Comparison of ENCODE assay signal across 27 cellular contexts in the genomic region with DNA sequence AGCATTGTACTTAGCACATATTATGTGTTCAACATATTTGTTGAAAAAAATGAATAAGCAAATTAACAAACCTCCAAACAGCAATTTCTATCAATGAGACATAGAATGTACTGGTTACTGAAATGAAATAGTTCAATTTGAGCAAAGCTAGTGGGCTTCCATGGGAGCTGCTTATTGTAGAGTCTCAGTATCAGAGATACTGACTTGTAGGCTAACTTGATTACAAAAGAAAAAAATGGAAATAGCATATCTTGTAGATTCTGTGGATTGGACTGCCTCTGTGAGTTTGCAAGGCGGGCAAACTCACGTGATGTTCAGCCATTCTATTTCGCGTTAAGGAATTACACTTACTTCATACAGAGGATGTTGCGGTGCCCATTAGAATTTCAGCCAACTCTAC.
DNase-seq lines count a peak whose midpoint lies in the region; ATAC-seq, FAIRE-seq and TF ChIP-seq lines count a peak whose summit lies in the region.
"Had no signal": no experiment of that assay in that cellular context is flagged by ENCODE, and none has a peak within 500 bp of the region (broad histone marks: within the 10 kb centered on the region; RNA-seq: fewer than 3 reads in every experiment).

No MANE protein-coding gene starts in this region.

- no peak for TF ChIP-seq EP300 in HepG2 (IDR thresholded peaks at IDR 0.05; ENCODE audit: low read depth in 2 of 2, low read length in 2 of 2)
- TF ChIP-seq EP300 in HepG2 (CRISPR knock-in tag; IDR thresholded peaks at IDR 0.05; ENCODE audit: borderline replicate concordance) = no peak

- H3K9ac ChIP-seq in HepG2 (ENCODE audit: insufficient read depth, low read depth, low read length) (no peak overlapping the region), Karpas-422 (ENCODE audit: low read length) (no peak overlapping the region), trophoblast cell (ENCODE audit: low read length) (no peak overlapping the region)
- H3K9ac ChIP-seq: BLaER1 had no signal

- H3K27ac Mint-ChIP-seq in glutamatergic neuron (ENCODE audit: unreplicated experiment) = no peak overlapping the region
- H3K27ac Mint-ChIP-seq: CD14-positive monocyte; CD4-positive, alpha-beta memory T cell; CD4-positive, CD25-positive, alpha-beta regulatory T cell; CD8-positive, alpha-beta memory T cell had no signal

- intact Hi-C loops in HepG2 (cut with micrococcal nuclease; ENCODE audit: unreplicated experiment) (no loop called here), right lobe of liver (cut with DNase I) (no loop called here), lower lobe of right lung (cut with DNase I) (no loop called here)

- ATAC-seq in HepG2 (no peak), right lobe of liver (no peak), lower lobe of right lung (no peak)
- ATAC-seq: GM12878 had no signal

- H2BK120ac ChIP-seq in trophoblast cell (ENCODE audit: insufficient read depth, low read length, poor library complexity) = no peak overlapping the region

- FAIRE-seq in HepG2 (lab: Jason Lieb, UNC) = no peak
- FAIRE-seq: GM12878, GM12892, GM18507 had no signal

- H2BK12ac ChIP-seq in trophoblast cell (ENCODE audit: low read length) = peak overlapping the region; percentile 50

- H3K4me3 ChIP-seq in HepG2 (replicated peaks in 1 of 3; ENCODE audit: insufficient read depth in 1 of 3, low read depth in 2 of 3, low read length in 3 of 3) (no peak overlapping the region), right lobe of liver (no peak overlapping the region), Karpas-422 (ENCODE audit: low read length) (no peak overlapping the region), trophoblast cell (ENCODE audit: low read depth, low read length) (no peak overlapping the region), lower lobe of right lung (no peak overlapping the region)
- H3K4me3 ChIP-seq: BLaER1, GM12878 had no signal

- H3K4ac ChIP-seq in trophoblast cell (ENCODE audit: low read depth, low read length) = no peak overlapping the region

- no peaks in the 10 kb centered on the region for H3K9me2 ChIP-seq in Karpas-422 (replicated peaks; ENCODE audit: insufficient read depth, low read length)

- H3K14ac ChIP-seq in trophoblast cell (ENCODE audit: low read length) = no peak overlapping the region

- H3K27me3 ChIP-seq in HepG2 (ENCODE audit: control insufficient read depth in 1 of 2, insufficient read depth in 2 of 2, low read length in 2 of 2) (no peaks in the 10 kb centered on the region; a peak in 1 of 5 replicates), right lobe of liver (no peaks in the 10 kb centered on the region), Karpas-422 (ENCODE audit: low read length) (peaks cover 2% of the 10 kb centered on the region; the same call in 1 of the 2 replicates), trophoblast cell (ENCODE audit: insufficient read depth, low read length) (no peaks in the 10 kb centered on the region), lower lobe of right lung (ENCODE audit: low read depth) (no peaks in the 10 kb centered on the region)
- H3K27me3 ChIP-seq: BE2C, BLaER1 had no signal

- POLR2A ChIA-PET in HepG2 (lab: Yijun Ruan, JAX) = no interaction called here

- H2AFZ ChIP-seq in HepG2 (ENCODE audit: low read length) (no peak overlapping the region), Karpas-422 (ENCODE audit: low read length) (peak overlapping the region; percentile 21; the same call in 1 of the 2 replicates), trophoblast cell (ENCODE audit: insufficient read depth, low read length, poor library complexity) (no peak overlapping the region)

- WGBS in HepG2 (ENCODE audit: low lambda C conversion rate) = 75% methylated on average over 5 of the region's 5 CpGs
- 100% methylated on average over 4 of the region's 5 CpGs for WGBS in right lobe of liver (ENCODE audit: insufficient coverage, low coverage, low lambda C conversion rate, missing lambda C conversion rate)
- no CpG with 5 or more reads among the region's 5 CpGs for WGBS in trophoblast cell (ENCODE audit: extremely low coverage, insufficient coverage, insufficient read length)

- no peak overlapping the region for H2BK5ac ChIP-seq in trophoblast cell (ENCODE audit: low read depth, low read length, poor library complexity)

- H2AK5ac ChIP-seq in trophoblast cell (ENCODE audit: low read length) = no peak overlapping the region

- in situ Hi-C loops in HepG2 (cut with HindIII; ENCODE audit: extremely low pct_ligation_motif_present, low pct_unique_long_range_greater_than_20kb) = no loop called here

- no peak for TF ChIP-seq RAD21 in HepG2 (CRISPR knock-in tag; IDR thresholded peaks at IDR 0.05)

- H3K79me2 ChIP-seq in HepG2 (ENCODE audit: insufficient read depth, low read length) (no peaks in the 10 kb centered on the region), Karpas-422 (ENCODE audit: low read length) (no peaks in the 10 kb centered on the region), trophoblast cell (ENCODE audit: control insufficient read depth, insufficient read depth, low read length, poor library complexity) (peaks cover 1% of the 10 kb centered on the region)

- no peak for TF ChIP-seq POLR2A in HepG2 (IDR thresholded peaks at IDR 0.05; ENCODE audit: insufficient read depth in 1 of 2, low read depth in 2 of 2, low read length in 2 of 2)
- TF ChIP-seq POLR2A in right lobe of liver (IDR thresholded peaks at IDR 0.05) = no peak

- H4K20me1 ChIP-seq in HepG2 (ENCODE audit: insufficient read depth, low read length) (no peaks in the 10 kb centered on the region), Karpas-422 (ENCODE audit: insufficient read depth, low read depth, low read length) (no peaks in the 10 kb centered on the region)
- H4K20me1 ChIP-seq: BLaER1 had no signal

- no peaks in the 10 kb centered on the region for H3K36me3 Mint-ChIP-seq in glutamatergic neuron (ENCODE audit: unreplicated experiment)
- H3K36me3 Mint-ChIP-seq: CD14-positive monocyte; CD4-positive, alpha-beta memory T cell; CD4-positive, CD25-positive, alpha-beta regulatory T cell; CD8-positive, alpha-beta memory T cell had no signal

- H3K23ac ChIP-seq in trophoblast cell (ENCODE audit: low read length) = no peak overlapping the region

- no peak overlapping the region for H4K12ac ChIP-seq in trophoblast cell (ENCODE audit: low read depth, low read length)

- H3K27ac ChIP-seq in HepG2 (ENCODE audit: extremely low read length, insufficient read depth, low read length) (no peak overlapping the region), right lobe of liver (no peak overlapping the region), Karpas-422 (ENCODE audit: low read length) (no peak overlapping the region), trophoblast cell (ENCODE audit: low read depth, low read length) (no peak overlapping the region), lower lobe of right lung (no peak overlapping the region)
- H3K27ac ChIP-seq: 22Rv1, BLaER1 had no signal

- no peak overlapping the region for H3K4me2 ChIP-seq in HepG2 (ENCODE audit: low read depth, low read length)
- H3K4me2 ChIP-seq in Karpas-422 (ENCODE audit: low read depth, low read length, poor library complexity, severe bottlenecking) = no peak overlapping the region
- no peak overlapping the region for H3K4me2 ChIP-seq in trophoblast cell (ENCODE audit: low read length)
- H3K4me2 ChIP-seq: BLaER1 had no signal

- H4K8ac ChIP-seq in trophoblast cell (ENCODE audit: low read depth, low read length) = no peak overlapping the region

- CTCF ChIA-PET in HepG2 (lab: Yijun Ruan, JAX; ENCODE audit: low intra/inter-chr PET ratio, low total read pairs) = no interaction called here

- no TSS peak for BruUV-seq in HepG2 (replicated peaks; lab: Mats Ljungman, UMichigan)

- H3K9me3 ChIP-seq in HepG2 (ENCODE audit: low read length) (no peaks in the 10 kb centered on the region), right lobe of liver (no peaks in the 10 kb centered on the region), Karpas-422 (ENCODE audit: low read length) (no peaks in the 10 kb centered on the region), trophoblast cell (ENCODE audit: insufficient read depth, low read depth, low read length) (no peaks in the 10 kb centered on the region), lower lobe of right lung (no peaks in the 10 kb centered on the region)
- H3K9me3 ChIP-seq: BE2C, BLaER1 had no signal

- no peak overlapping the region for H3K18ac ChIP-seq in trophoblast cell (ENCODE audit: low read length)

- peaks cover 21% of the 10 kb centered on the region for H3K4me1 ChIP-seq in HepG2 (ENCODE audit: insufficient read depth, low read length)
- peaks cover 0 to 3% (median 0%) of the 10 kb centered on the region in 4 donors for H3K4me1 ChIP-seq in right lobe of liver
- H3K4me1 ChIP-seq in Karpas-422 (ENCODE audit: low read length) = peaks cover 9% of the 10 kb centered on the region
- H3K4me1 ChIP-seq in trophoblast cell (ENCODE audit: control insufficient read depth in 1 of 2, insufficient read depth in 2 of 2, low read length in 2 of 2) = peaks cover 3 to 7% of the 10 kb centered on the region in 2 experiments
- H3K4me1 ChIP-seq in lower lobe of right lung = no peaks in the 10 kb centered on the region
- H3K4me1 ChIP-seq: BE2C, BLaER1 had no signal

- TF ChIP-seq CTCF in HepG2 (CRISPR knock-in tag; IDR thresholded peaks at IDR 0.05) = no peak
- TF ChIP-seq CTCF in right lobe of liver (IDR thresholded peaks at IDR 0.05) = no peak
- no peak for TF ChIP-seq CTCF in lower lobe of right lung (IDR thresholded peaks at IDR 0.05)
- TF ChIP-seq CTCF in glutamatergic neuron (IDR thresholded peaks at IDR 0.05; ENCODE audit: partially characterized antibody, unreplicated experiment) = no peak

- H3K79me1 ChIP-seq in trophoblast cell (ENCODE audit: low read length) = peaks cover 3% of the 10 kb centered on the region

- peaks cover 2% of the 10 kb centered on the region for H3K27me3 Mint-ChIP-seq in glutamatergic neuron (ENCODE audit: unreplicated experiment)
- H3K27me3 Mint-ChIP-seq: CD4-positive, CD25-positive, alpha-beta regulatory T cell had no signal

- no peaks in the 10 kb centered on the region for H3K9me3 Mint-ChIP-seq in glutamatergic neuron (ENCODE audit: unreplicated experiment)
- H3K9me3 Mint-ChIP-seq: CD4-positive, alpha-beta memory T cell; CD8-positive, alpha-beta memory T cell had no signal

- peaks cover 11% of the 10 kb centered on the region for H3K4me1 Mint-ChIP-seq in glutamatergic neuron (ENCODE audit: low read depth, unreplicated experiment)
- H3K4me1 Mint-ChIP-seq: CD14-positive monocyte; CD4-positive, alpha-beta memory T cell; CD4-positive, CD25-positive, alpha-beta regulatory T cell; CD8-positive, alpha-beta memory T cell had no signal

- DNase-seq in HepG2 (ENCODE audit: low spot score) (no peak), right lobe of liver (no peak), Karpas-422 (no peak), trophoblast cell (no peak), lower lobe of right lung (no peak), HuH-7 (ENCODE audit: low spot score) (no peak), glutamatergic neuron (no peak)
- DNase-seq: ACHN; BE2C; C1 segment of cervical spinal cord; CD4-positive, alpha-beta memory T cell; CD4-positive, CD25-positive, alpha-beta regulatory T cell; CD8-positive, alpha-beta memory T cell; COR-L47; DMS 273 treated with DMSO at 0.1 percent for 48 hours; DMS153; DMS53; DMS79; DND-41; EL; GDM1 had no signal

- no peak overlapping the region for H3K4me3 Mint-ChIP-seq in glutamatergic neuron (ENCODE audit: unreplicated experiment)
- H3K4me3 Mint-ChIP-seq: CD14-positive monocyte; CD4-positive, alpha-beta memory T cell; CD4-positive, CD25-positive, alpha-beta regulatory T cell; CD8-positive, alpha-beta memory T cell had no signal

- H3K36me3 ChIP-seq in HepG2 (replicated peaks in 1 of 2; ENCODE audit: control insufficient read depth in 1 of 2, insufficient read depth in 2 of 2, low read length in 2 of 2) (no peaks in the 10 kb centered on the region), right lobe of liver (no peaks in the 10 kb centered on the region), Karpas-422 (ENCODE audit: insufficient read depth, low read length) (no peaks in the 10 kb centered on the region), trophoblast cell (ENCODE audit: control insufficient read depth in 1 of 2, insufficient read depth in 2 of 2, low read length in 2 of 2) (no peaks in the 10 kb centered on the region), lower lobe of right lung (no peaks in the 10 kb centered on the region)
- H3K36me3 ChIP-seq: BE2C, BLaER1 had no signal

- H4K91ac ChIP-seq in trophoblast cell (ENCODE audit: low read depth, low read length) = no peak overlapping the region
